Comparison of ENCODE assay signal across 15 cellular contexts in the genomic region with DNA sequence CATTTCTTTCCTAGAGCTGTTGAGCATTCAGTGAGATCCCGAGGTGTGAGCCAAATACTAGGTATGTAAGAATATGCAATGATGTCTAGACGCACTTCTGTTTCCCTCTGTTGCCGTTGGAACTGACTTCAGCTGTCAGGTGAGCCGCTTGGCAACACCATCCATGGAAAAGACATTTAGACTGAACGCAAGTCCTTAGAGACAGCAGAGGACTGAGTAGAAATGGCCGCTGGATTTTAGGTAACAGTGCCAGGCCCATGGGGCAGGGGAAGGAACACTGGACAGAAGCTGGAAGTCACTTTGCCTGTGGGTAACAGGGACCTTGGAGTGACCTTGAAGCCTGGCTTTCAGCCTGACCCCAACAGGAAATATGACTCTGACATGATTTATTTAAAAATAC. TPM values are rescaled to one million over a fixed set of nuclear protein-coding genes. Genes with fewer than 3 reads are reported as not detected.
DNase-seq lines count a peak whose midpoint lies in the region; ATAC-seq and TF ChIP-seq lines count a peak whose summit lies in the region.
"Had no signal": no experiment of that assay in that cellular context is flagged by ENCODE, and none has a peak within 500 bp of the region (broad histone marks: within the 10 kb centered on the region; RNA-seq: fewer than 3 reads in every experiment).

No MANE protein-coding gene starts in this region.

- no peak overlapping the region for H3K4me2 ChIP-seq in osteoblast (ENCODE audit: insufficient read depth, low read length)

- no peak overlapping the region for H2AFZ ChIP-seq in osteoblast (ENCODE audit: low read length)

- H3K9me3 ChIP-seq in right atrium auricular region (no peaks in the 10 kb centered on the region), osteoblast (ENCODE audit: low read depth, low read length) (no peaks in the 10 kb centered on the region), SJCRH30 (replicated peaks) (no peaks in the 10 kb centered on the region)
- H3K9me3 ChIP-seq: SJSA1 had no signal

- H3K36me3 ChIP-seq in right atrium auricular region (no peaks in the 10 kb centered on the region), osteoblast (ENCODE audit: insufficient read depth, low read length) (no peaks in the 10 kb centered on the region), SJCRH30 (no peaks in the 10 kb centered on the region)
- H3K36me3 ChIP-seq: SJSA1 had no signal

- DNase-seq in right atrium auricular region (ENCODE audit: low spot score) (peak; percentile 16), Right ventricle myocardium superior (no peak), ecto neural progenitor cell (ENCODE audit: low spot score) (peak; percentile 32), osteoblast (ENCODE audit: insufficient read length, low spot score, missing footprints) (peak; percentile 2), SJCRH30 (no peak), SIG-M5 (lab: John Stamatoyannopoulos, UW) (no peak), SW 1271 (lab: John Stamatoyannopoulos, UW) (no peak)
- no peak for DNase-seq in activated naive CD4-positive, alpha-beta T cell treated with anti-CD3 and anti-CD28 coated beads, Interleukin-2, amount 50 U/mL, for 72 hours (ENCODE audit: low spot score in 2 of 2)
- DNase-seq: MV-4-11, NCI-H1436, NCI-H2029 treated with DMSO at 0.1 percent for 48 hours, NCI-H524 had no signal

- no peaks in the 10 kb centered on the region for H3K79me2 ChIP-seq in osteoblast (ENCODE audit: insufficient read depth, low read length)

- no peaks in the 10 kb centered on the region for H4K20me1 ChIP-seq in osteoblast (ENCODE audit: insufficient read depth, low read length)

- no peak overlapping the region for H3K4me3 ChIP-seq in right atrium auricular region
- H3K4me3 ChIP-seq in osteoblast (ENCODE audit: insufficient read depth, low read length): no peak overlapping the region
- H3K4me3 ChIP-seq in SJCRH30: no peak overlapping the region
- H3K4me3 ChIP-seq: SJSA1 had no signal

- ATAC-seq in Right ventricle myocardium superior (ENCODE audit: poor library complexity): no peak
- ATAC-seq in activated naive CD4-positive, alpha-beta T cell treated with anti-CD3 and anti-CD28 coated beads, Interleukin-2, amount 50 U/mL, for 72 hours: no peak
- ATAC-seq: CD8-positive, alpha-beta T cell had no signal

- H3K27me3 ChIP-seq in right atrium auricular region: no peaks in the 10 kb centered on the region
- H3K27me3 ChIP-seq in osteoblast (ENCODE audit: insufficient read depth, low read length): peaks cover 24% of the 10 kb centered on the region
- no peaks in the 10 kb centered on the region for H3K27me3 ChIP-seq in SJCRH30
- H3K27me3 ChIP-seq: SJSA1 had no signal

- no peaks in the 10 kb centered on the region for H3K9me3 Mint-ChIP-seq in activated naive CD4-positive, alpha-beta T cell treated with anti-CD3 and anti-CD28 coated beads, Interleukin-2, amount 50 U/mL, for 72 hours
- H3K9me3 Mint-ChIP-seq: CD8-positive, alpha-beta T cell had no signal

- H3K36me3 Mint-ChIP-seq in activated naive CD4-positive, alpha-beta T cell treated with anti-CD3 and anti-CD28 coated beads, Interleukin-2, amount 50 U/mL, for 72 hours: no peaks in the 10 kb centered on the region
- H3K36me3 Mint-ChIP-seq: CD8-positive, alpha-beta T cell had no signal

- intact Hi-C loops in Right ventricle myocardium superior (cut with DNase I): no loop called here

- no peak overlapping the region for H3K27ac Mint-ChIP-seq in activated naive CD4-positive, alpha-beta T cell treated with anti-CD3 and anti-CD28 coated beads, Interleukin-2, amount 50 U/mL, for 72 hours
- H3K27ac Mint-ChIP-seq: B cell; CD8-positive, alpha-beta T cell had no signal

- H3K4me1 ChIP-seq in right atrium auricular region: no peaks in the 10 kb centered on the region
- peaks cover 7% of the 10 kb centered on the region for H3K4me1 ChIP-seq in osteoblast (ENCODE audit: insufficient read depth, low read length)
- no peaks in the 10 kb centered on the region for H3K4me1 ChIP-seq in SJCRH30

- TF ChIP-seq CTCF in right atrium auricular region (IDR thresholded peaks at IDR 0.05): no peak
- no peak for TF ChIP-seq CTCF in osteoblast (IDR thresholded peaks at IDR 0.05; ENCODE audit: extremely low read depth, low read depth, low read length)

- H3K27ac ChIP-seq in right atrium auricular region: no peak overlapping the region
- H3K27ac ChIP-seq in osteoblast (ENCODE audit: low read depth, low read length): no peak overlapping the region
- no peak overlapping the region for H3K27ac ChIP-seq in SJCRH30
- H3K27ac ChIP-seq: SJSA1 had no signal

RNA-seq across cellular contexts. Expression of a gene that starts 29.5 kb away (rescaled TPM):
- total RNA-seq in right atrium auricular region (under 1 TPM; 0.07 to 0.35 TPM), Right ventricle myocardium superior (0.11 TPM), osteoblast (2.5 and 3.5 TPM in 2 replicates)
- total RNA-seq in SJCRH30 (2014; rRNA removed; shearing (Covaris generic)): 0.02 and 0.15 TPM in 2 replicates
- not detected for total RNA-seq in activated naive CD4-positive, alpha-beta T cell treated with anti-CD3 and anti-CD28 coated beads, Interleukin-2, amount 50 U/mL, for 72 hours
- total RNA-seq: CD8-positive, alpha-beta T cell had no signal

Comparison
In these comparisons a context has a peak if more than half of its experiments do, and no peak if none do; other contexts are left out.
1. DNase-seq: peak in right atrium auricular region (single experiment), ecto neural progenitor cell (single experiment) and osteoblast (single experiment); none in Right ventricle myocardium superior (single experiment), SJCRH30 (0 of 2), SIG-M5 (single experiment), SW 1271 (0 of 2) and activated naive CD4-positive, alpha-beta T cell treated with anti-CD3 and anti-CD28 coated beads, Interleukin-2, amount 50 U/mL, for 72 hours (0 of 2).